Comparison of ENCODE assay signal across 2 cellular contexts in the genomic region with DNA sequence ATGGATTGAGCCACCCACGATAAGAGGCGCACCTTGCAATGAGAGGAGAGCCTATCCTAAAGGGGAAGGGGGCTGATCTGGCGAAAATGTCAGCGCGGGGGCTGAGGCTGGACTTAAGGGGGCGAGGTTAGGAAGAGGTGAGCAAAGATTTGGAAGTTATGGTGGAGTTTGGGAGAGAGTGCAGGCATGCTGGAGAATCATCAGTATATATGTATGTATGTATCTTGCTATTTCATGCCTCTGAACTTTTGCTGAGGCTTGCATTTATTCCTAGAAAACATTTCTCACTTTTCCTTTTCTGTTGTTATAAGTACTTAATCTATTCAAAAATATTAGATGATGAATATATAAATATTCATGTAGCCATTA.
TF ChIP-seq lines count a peak whose summit lies in the region.

No MANE protein-coding gene starts in this region.

TF ChIP-seq in GM23338, 12 proteins besides CTCF, POLR2A, EP300 and RAD21:
- TF ChIP-seq ETS1 (IDR thresholded peaks at IDR 0.05): no peak
- TF ChIP-seq ZNF114 (CRISPR knock-in tag; IDR thresholded peaks at IDR 0.05): no peak
- no peak for TF ChIP-seq EZH2 (IDR thresholded peaks at IDR 0.05; ENCODE audit: low read depth, unreplicated experiment)
- no peak for TF ChIP-seq EZH2phosphoT487 (IDR thresholded peaks at IDR 0.05; ENCODE audit: unreplicated experiment)
- no peak for TF ChIP-seq REST (IDR thresholded peaks at IDR 0.05; ENCODE audit: unreplicated experiment)
- TF ChIP-seq, protein P1, sequence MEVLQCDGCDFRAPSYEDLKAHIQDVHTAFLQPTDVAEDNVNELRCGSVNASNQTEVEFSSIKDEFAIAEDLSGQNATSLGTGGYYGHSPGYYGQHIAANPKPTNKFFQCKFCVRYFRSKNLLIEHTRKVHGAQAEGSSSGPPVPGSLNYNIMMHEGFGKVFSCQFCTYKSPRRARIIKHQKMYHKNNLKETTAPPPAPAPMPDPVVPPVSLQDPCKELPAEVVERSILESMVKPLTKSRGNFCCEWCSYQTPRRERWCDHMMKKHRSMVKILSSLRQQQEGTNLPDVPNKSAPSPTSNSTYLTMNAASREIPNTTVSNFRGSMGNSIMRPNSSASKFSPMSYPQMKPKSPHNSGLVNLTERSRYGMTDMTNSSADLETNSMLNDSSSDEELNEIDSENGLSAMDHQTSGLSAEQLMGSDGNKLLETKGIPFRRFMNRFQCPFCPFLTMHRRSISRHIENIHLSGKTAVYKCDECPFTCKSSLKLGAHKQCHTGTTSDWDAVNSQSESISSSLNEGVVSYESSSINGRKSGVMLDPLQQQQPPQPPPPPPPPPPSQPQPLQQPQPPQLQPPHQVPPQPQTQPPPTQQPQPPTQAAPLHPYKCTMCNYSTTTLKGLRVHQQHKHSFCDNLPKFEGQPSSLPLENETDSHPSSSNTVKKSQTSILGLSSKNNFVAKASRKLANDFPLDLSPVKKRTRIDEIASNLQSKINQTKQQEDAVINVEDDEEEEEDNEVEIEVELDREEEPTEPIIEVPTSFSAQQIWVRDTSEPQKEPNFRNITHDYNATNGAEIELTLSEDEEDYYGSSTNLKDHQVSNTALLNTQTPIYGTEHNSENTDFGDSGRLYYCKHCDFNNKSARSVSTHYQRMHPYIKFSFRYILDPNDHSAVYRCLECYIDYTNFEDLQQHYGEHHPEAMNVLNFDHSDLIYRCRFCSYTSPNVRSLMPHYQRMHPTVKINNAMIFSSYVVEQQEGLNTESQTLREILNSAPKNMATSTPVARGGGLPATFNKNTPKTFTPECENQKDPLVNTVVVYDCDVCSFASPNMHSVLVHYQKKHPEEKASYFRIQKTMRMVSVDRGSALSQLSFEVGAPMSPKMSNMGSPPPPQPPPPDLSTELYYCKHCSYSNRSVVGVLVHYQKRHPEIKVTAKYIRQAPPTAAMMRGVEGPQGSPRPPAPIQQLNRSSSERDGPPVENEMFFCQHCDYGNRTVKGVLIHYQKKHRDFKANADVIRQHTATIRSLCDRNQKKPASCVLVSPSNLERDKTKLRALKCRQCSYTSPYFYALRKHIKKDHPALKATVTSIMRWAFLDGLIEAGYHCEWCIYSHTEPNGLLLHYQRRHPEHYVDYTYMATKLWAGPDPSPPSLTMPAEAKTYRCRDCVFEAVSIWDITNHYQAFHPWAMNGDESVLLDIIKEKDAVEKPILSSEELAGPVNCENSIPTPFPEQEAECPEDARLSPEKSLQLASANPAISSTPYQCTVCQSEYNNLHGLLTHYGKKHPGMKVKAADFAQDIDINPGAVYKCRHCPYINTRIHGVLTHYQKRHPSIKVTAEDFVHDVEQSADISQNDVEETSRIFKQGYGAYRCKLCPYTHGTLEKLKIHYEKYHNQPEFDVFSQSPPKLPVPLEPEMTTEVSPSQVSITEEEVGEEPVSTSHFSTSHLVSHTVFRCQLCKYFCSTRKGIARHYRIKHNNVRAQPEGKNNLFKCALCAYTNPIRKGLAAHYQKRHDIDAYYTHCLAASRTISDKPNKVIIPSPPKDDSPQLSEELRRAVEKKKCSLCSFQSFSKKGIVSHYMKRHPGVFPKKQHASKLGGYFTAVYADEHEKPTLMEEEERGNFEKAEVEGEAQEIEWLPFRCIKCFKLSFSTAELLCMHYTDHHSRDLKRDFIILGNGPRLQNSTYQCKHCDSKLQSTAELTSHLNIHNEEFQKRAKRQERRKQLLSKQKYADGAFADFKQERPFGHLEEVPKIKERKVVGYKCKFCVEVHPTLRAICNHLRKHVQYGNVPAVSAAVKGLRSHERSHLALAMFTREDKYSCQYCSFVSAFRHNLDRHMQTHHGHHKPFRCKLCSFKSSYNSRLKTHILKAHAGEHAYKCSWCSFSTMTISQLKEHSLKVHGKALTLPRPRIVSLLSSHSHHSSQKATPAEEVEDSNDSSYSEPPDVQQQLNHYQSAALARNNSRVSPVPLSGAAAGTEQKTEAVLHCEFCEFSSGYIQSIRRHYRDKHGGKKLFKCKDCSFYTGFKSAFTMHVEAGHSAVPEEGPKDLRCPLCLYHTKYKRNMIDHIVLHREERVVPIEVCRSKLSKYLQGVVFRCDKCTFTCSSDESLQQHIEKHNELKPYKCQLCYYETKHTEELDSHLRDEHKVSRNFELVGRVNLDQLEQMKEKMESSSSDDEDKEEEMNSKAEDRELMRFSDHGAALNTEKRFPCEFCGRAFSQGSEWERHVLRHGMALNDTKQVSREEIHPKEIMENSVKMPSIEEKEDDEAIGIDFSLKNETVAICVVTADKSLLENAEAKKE (CRISPR knock-in tag; IDR thresholded peaks at IDR 0.05): no peak
- TF ChIP-seq NANOG (IDR thresholded peaks at IDR 0.05; ENCODE audit: borderline replicate concordance): no peak
- TF ChIP-seq CREB1 (CRISPR knock-in tag; IDR thresholded peaks at IDR 0.05; ENCODE audit: low read depth): no peak
- no peak for TF ChIP-seq JUNB (IDR thresholded peaks at IDR 0.05; ENCODE audit: unreplicated experiment)
- TF ChIP-seq POLR2AphosphoS5 (IDR thresholded peaks at IDR 0.05; ENCODE audit: low read depth): no peak

TF ChIP-seq in SK-N-SH, 30 proteins besides CTCF, POLR2A, EP300 and RAD21:
- TF ChIP-seq NFIC (IDR thresholded peaks at IDR 0.05; ENCODE audit: borderline replicate concordance) (no peak), SIN3A (IDR thresholded peaks at IDR 0.05; ENCODE audit: borderline replicate concordance, low read depth, low read length) (no peak), FOXJ3 (CRISPR knock-in tag; IDR thresholded peaks at IDR 0.05) (no peak), NRF1 (IDR thresholded peaks at IDR 0.05; ENCODE audit: low read depth, low read length) (no peak), IRF3 (IDR thresholded peaks at IDR 0.05; ENCODE audit: low read depth, low read length) (no peak)
